8 cellular contexts compared by ENCODE assay signal in genomic region chr3:18424862-18425640, GRCh38. TPM values are rescaled to one million over a fixed set of nuclear protein-coding genes. Genes with fewer than 3 reads are reported as not detected.
DNase-seq lines count a peak whose midpoint lies in the region; ATAC-seq and TF ChIP-seq lines count a peak whose summit lies in the region.

TSS of gene SATB1 (minus strand) at chr3:18425339. CDS start at chr3:18420967, 4,372 bp downstream.

- peak within 1 kb of the TSS; percentile 96 to 97 for H3K27ac Mint-ChIP-seq in activated naive CD4-positive, alpha-beta T cell treated with anti-CD3 and anti-CD28 coated beads, Interleukin-2, amount 50 U/mL, for 72 hours

- peak; percentile 40 for ATAC-seq in GM19467 (IDR thresholded peaks at IDR 0.05; ENCODE audit: unreplicated experiment)
- peak; percentile 33 to 36 for ATAC-seq in activated naive CD4-positive, alpha-beta T cell treated with anti-CD3 and anti-CD28 coated beads, Interleukin-2, amount 50 U/mL, for 72 hours

- no peaks in the 10 kb centered on the region for H3K9me2 ChIP-seq in SK-N-SH

- peak within 1 kb of the TSS; percentile 49 to 89 for H3K27ac ChIP-seq in SK-N-SH (ENCODE audit: low read depth in 2 of 2, low read length in 1 of 2)
- peak within 1 kb of the TSS; percentile 83 to 89 for H3K27ac ChIP-seq in uterus

- WGBS in SK-N-SH (ENCODE audit: low lambda C conversion rate) = under 1% methylated on average over 72 of the region's 82 CpGs

- TF ChIP-seq RAD21 in SK-N-SH (IDR thresholded peaks at IDR 0.05; ENCODE audit: low read length) = no peak

- H3K4me2 ChIP-seq in SK-N-SH = peak within 1 kb of the TSS; percentile 98

- H3K27me3 ChIP-seq in BJ (ENCODE audit: control insufficient read depth, insufficient read depth, low read length) = no peaks in the 10 kb centered on the region
- H3K27me3 ChIP-seq in SK-N-SH (ENCODE audit: insufficient read depth) = no peaks in the 10 kb centered on the region
- H3K27me3 ChIP-seq in uterus = no peaks in the 10 kb centered on the region

- CTCF ChIA-PET in BJ (lab: Yijun Ruan, JAX) (interaction anchor here (0.6 kb wide), 1 partner anchor 293 kb away, joined by 3 read pairs; no protein-coding TSS in a partner anchor), SK-N-SH (lab: Yijun Ruan, JAX) (no interaction called here)

- intact Hi-C loops in uterus (cut with DNase I; ENCODE audit: low total_unique reads) = no loop called here

- no peaks in the 10 kb centered on the region for H4K20me1 ChIP-seq in SK-N-SH (ENCODE audit: insufficient read depth)

- no peak for TF ChIP-seq EP300 in SK-N-SH (IDR thresholded peaks at IDR 0.05; ENCODE audit: borderline replicate concordance in 1 of 2, low read depth in 1 of 2, low read length in 1 of 2)

- no peak for TF ChIP-seq CTCF in BJ (IDR thresholded peaks at IDR 0.05; ENCODE audit: insufficient read depth, low read depth, low read length)
- no peak for TF ChIP-seq CTCF in SK-N-SH (IDR thresholded peaks at IDR 0.05)
- TF ChIP-seq CTCF in uterus (IDR thresholded peaks at IDR 0.05) = no peak

- POLR2A ChIA-PET in BJ (lab: Charles Lee) = no interaction called here
- POLR2A ChIA-PET in SK-N-SH (lab: Yijun Ruan, JAX) = interaction anchor here (1.1 to 2.5 kb wide), 2 partner anchors 312 to 490 kb away, joined by 3 to 8 read pairs; no protein-coding TSS in a partner anchor

- H3K9me3 Mint-ChIP-seq in activated naive CD4-positive, alpha-beta T cell treated with anti-CD3 and anti-CD28 coated beads, Interleukin-2, amount 50 U/mL, for 72 hours = no peaks in the 10 kb centered on the region

- H3K79me2 ChIP-seq in SK-N-SH (ENCODE audit: insufficient read depth) = no peaks in the 10 kb centered on the region; the same call in 1 of the 2 replicates

- peak in 1 of 2 donors; percentile 42 for TF ChIP-seq POLR2A in uterus (IDR thresholded peaks at IDR 0.05)

- no peaks in the 10 kb centered on the region for H3K36me3 ChIP-seq in BJ (ENCODE audit: control insufficient read depth, insufficient read depth, low read length)
- H3K36me3 ChIP-seq in SK-N-SH (replicated peaks in 1 of 2; ENCODE audit: control insufficient read depth in 1 of 2, insufficient read depth in 2 of 2, low read length in 1 of 2) = peaks cover 3 to 5% of the 10 kb centered on the region in 2 experiments
- H3K36me3 ChIP-seq in uterus = no peaks in the 10 kb centered on the region

- H3K9ac ChIP-seq in SK-N-SH = peak within 1 kb of the TSS; percentile 70

- DNase-seq in BJ (ENCODE audit: low read depth) = no peak
- DNase-seq in HT1080 (ENCODE audit: low read depth) = peak; percentile 58
- DNase-seq in SK-N-SH = peak; percentile 85
- DNase-seq in activated naive CD4-positive, alpha-beta T cell treated with anti-CD3 and anti-CD28 coated beads, Interleukin-2, amount 50 U/mL, for 72 hours (ENCODE audit: low spot score in 2 of 2) = peak; percentile 56 to 63
- DNase-seq in glomerular visceral epithelial cell (ENCODE audit: extremely low spot score) = peak; percentile 29
- peak; percentile 64 for DNase-seq in occipital lobe (lab: John Stamatoyannopoulos, UW)
- peak; percentile 79 to 86 for DNase-seq in uterus

- H3K4me3 ChIP-seq in BJ (ENCODE audit: low read depth, low read length) (peak within 1 kb of the TSS; percentile 85), SK-N-SH (ENCODE audit: low read depth in 2 of 2, low read length in 1 of 2) (peak within 1 kb of the TSS; percentile 72 to 90), uterus (peak within 1 kb of the TSS; percentile 85 to 93)

- H2AFZ ChIP-seq in SK-N-SH (ENCODE audit: low read depth) = peak within 1 kb of the TSS; percentile 98

- H3K9me3 ChIP-seq in SK-N-SH (no peaks in the 10 kb centered on the region), uterus (no peaks in the 10 kb centered on the region)

- peaks cover 34 to 72% of the 10 kb centered on the region in 2 donors for H3K36me3 Mint-ChIP-seq in activated naive CD4-positive, alpha-beta T cell treated with anti-CD3 and anti-CD28 coated beads, Interleukin-2, amount 50 U/mL, for 72 hours

- H3K4me1 ChIP-seq in SK-N-SH (ENCODE audit: control insufficient read depth in 1 of 2, insufficient read depth in 2 of 2, low read depth in 1 of 2, low read length in 1 of 2) (peaks cover 0 to 5% of the 10 kb centered on the region in 2 experiments; a peak in 2 of 4 replicates), uterus (no peaks in the 10 kb centered on the region)

- peaks cover 9% of the 10 kb centered on the region for H3F3A ChIP-seq in SK-N-SH (replicated peaks; ENCODE audit: insufficient read depth)

TF ChIP-seq in SK-N-SH, 30 proteins besides CTCF, POLR2A, EP300 and RAD21:
- TF ChIP-seq MXI1 (IDR thresholded peaks at IDR 0.05; ENCODE audit: low read depth, low read length) (peak; percentile 39; the same call in 1 of the 2 replicates), USF2 (IDR thresholded peaks at IDR 0.05; ENCODE audit: borderline replicate concordance, low read depth, low read length) (no peak), SIN3A (IDR thresholded peaks at IDR 0.05; ENCODE audit: borderline replicate concordance, low read depth, low read length) (peak; percentile 24; the same call in 1 of the 2 replicates), GATA2 (CRISPR knock-in tag; IDR thresholded peaks at IDR 0.05) (no peak), RFX5 (IDR thresholded peaks at IDR 0.05; ENCODE audit: low read length) (0 out of 2 replicates have a peak, but pooled peaks have one; percentile 18)
TF ChIP-seq in SK-N-SH: peak in this region for 3.

RNA-seq across cellular contexts. Expression of gene SATB1, which starts in this region (rescaled TPM):
- polyA plus RNA-seq in BJ (2011; rRNA removed) (10.8 and 14.4 TPM in 2 replicates), SK-N-SH (2012; rRNA removed) (8.5 and 12.6 TPM in 2 replicates)
- 11.7 and 13.6 TPM in 2 replicates for polyA minus RNA-seq in BJ (2011; rRNA and poly(A)+ RNA removed)
- 11.4 and 19.5 TPM in 2 replicates for total RNA-seq in HT1080 (2014; rRNA removed; shearing (Covaris generic))
- 19.8 and 35.7 TPM in 2 replicates for polyA plus RNA-seq in HT1080 (2015; cell fraction: cytosol; rRNA removed)
- 49.5 and 63.3 TPM in 2 replicates for polyA plus RNA-seq in HT1080 (2015; cell fraction: nucleus; rRNA removed)
- polyA plus RNA-seq in SK-N-SH (2012; cell fraction: cytosol; rRNA removed) = 8.1 and 9.4 TPM in 2 replicates
- 20.8 and 20.9 TPM in 2 replicates for polyA plus RNA-seq in SK-N-SH (2012; cell fraction: nucleus; rRNA removed)
- total RNA-seq in activated naive CD4-positive, alpha-beta T cell treated with anti-CD3 and anti-CD28 coated beads, Interleukin-2, amount 50 U/mL, for 72 hours = 100 to 1,000 TPM; 279 to 444 TPM
- total RNA-seq in occipital lobe (166 TPM), uterus (10 to 100 TPM; 17.3 to 82.1 (median 51.9) TPM)
